ENCODE assay signal across 8 cellular contexts in the genomic region with DNA sequence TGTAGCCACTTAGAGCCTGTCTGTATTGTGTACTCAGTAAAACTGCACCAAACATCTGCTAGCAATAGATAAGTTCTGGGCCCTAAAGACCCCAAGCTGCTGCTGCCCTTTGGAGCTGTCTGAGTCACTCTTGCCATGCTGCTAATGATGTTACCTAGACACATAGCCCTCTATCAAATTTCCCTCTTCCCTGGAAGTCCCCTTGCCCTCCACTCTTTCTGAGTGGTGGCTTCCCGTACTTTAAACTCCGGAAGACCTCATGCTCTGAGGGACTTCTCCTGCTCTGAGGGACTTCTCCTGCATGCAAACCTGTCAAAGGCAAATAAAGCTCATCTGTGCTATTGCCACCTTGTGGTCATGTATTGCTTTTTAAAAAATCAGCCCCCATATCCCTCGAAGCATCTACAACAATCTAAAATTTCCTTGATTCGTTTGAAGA.
A peak's percentile ranks its signal among the peaks of the same experiment; 100 is the strongest.
DNase-seq lines count a peak whose midpoint lies in the region; ATAC-seq, FAIRE-seq and TF ChIP-seq lines count a peak whose summit lies in the region.

No MANE protein-coding gene starts in this region.

- no peak for FAIRE-seq in urothelium cell line (lab: Jason Lieb, UNC)

- no peak for TF ChIP-seq POLR2A in GM18505 (IDR thresholded peaks at IDR 0.05; ENCODE audit: borderline replicate concordance, extremely low read depth, insufficient read depth, insufficient read length)

- DNase-seq in AG04449 (ENCODE audit: low read depth, low spot score) (no peak), NCI-H1694 (lab: John Stamatoyannopoulos, UW) (peak; percentile 46), cardiac fibroblast (ENCODE audit: low read depth in 2 of 2) (peak; percentile 17 to 53), urothelium cell line (ENCODE audit: low spot score) (peak; percentile 25), islet precursor cell (no peak), GDM1 (lab: John Stamatoyannopoulos, UW) (no peak)

- POLR2A ChIA-PET in AG04449 (lab: Yijun Ruan, JAX), result no interaction called here

- CTCF ChIA-PET in AG04449 (lab: Yijun Ruan, JAX), result interaction anchor here (0.6 to 2.0 kb wide), 13 partner anchors 10 to 774 kb away, joined by 3 to 14 read pairs (median 4); partner anchors contain the start of gene FH

- peak; percentile 25 for TF ChIP-seq CTCF in AG04449 (IDR thresholded peaks at IDR 0.05; ENCODE audit: insufficient read depth, low read length, missing control alignments)
- TF ChIP-seq CTCF in cardiac fibroblast (IDR thresholded peaks at IDR 0.05; ENCODE audit: low read depth, low read length), result peak; percentile 47

- ATAC-seq in GM18505 (IDR thresholded peaks at IDR 0.05; ENCODE audit: unreplicated experiment) (peak; percentile 62), HG02763 (IDR thresholded peaks at IDR 0.05; ENCODE audit: unreplicated experiment) (peak; percentile 72)

- H3K4me3 ChIP-seq in AG04449 (ENCODE audit: low read depth, low read length) (no peak overlapping the region), cardiac fibroblast (replicated peaks in 1 of 2; ENCODE audit: low read depth in 2 of 2, low read length in 2 of 2) (no peak overlapping the region)

Comparison
In these comparisons a context has a peak if more than half of its experiments do, and no peak if none do; other contexts are left out.
1. DNase-seq: peak in NCI-H1694 (single experiment), cardiac fibroblast (2 of 2) and urothelium cell line (single experiment); none in AG04449 (single experiment), islet precursor cell (single experiment) and GDM1 (single experiment).